Comparison of ENCODE assay signal across 17 cellular contexts in genomic region chr10:111579473-111579872, GRCh38.
DNase-seq lines count a peak whose midpoint lies in the region; ATAC-seq lines count a peak whose summit lies in the region.
"Had no signal": no experiment of that assay in that cellular context is flagged by ENCODE, and none has a peak within 500 bp of the region (broad histone marks: within the 10 kb centered on the region; RNA-seq: fewer than 3 reads in every experiment).

No MANE protein-coding gene starts in this region.

- DNase-seq in NCI-H748 (lab: John Stamatoyannopoulos, UW; ENCODE audit: unreplicated experiment) (peak; percentile 8), NCI-H748 treated with DMSO at 0.1 percent for 48 hours (lab: John Stamatoyannopoulos, UW) (no peak), DMS53 (lab: John Stamatoyannopoulos, UW) (peak; percentile 18), NCI-H82 treated with DMSO at 0.1 percent for 48 hours (lab: John Stamatoyannopoulos, UW; ENCODE audit: unreplicated experiment) (peak; percentile 55), mucosa of gallbladder (ENCODE audit: low spot score) (peak; percentile 35)
- no peak for DNase-seq in stimulated activated naive CD4-positive, alpha-beta T cell treated with Interleukin-2 at 50 U/mL for 16 hours (lab: John Stamatoyannopoulos, UW)
- no peak for DNase-seq in stimulated activated CD4-positive, alpha-beta T cell treated with anti-CD3 and anti-CD28 coated beads, Interleukin-12 subunit alpha, Interleukin-12 subunit beta, amount 100 ng/mL, for 4 hours
- DNase-seq: CD4-positive, alpha-beta memory T cell; DMS 273 treated with DMSO at 0.1 percent for 48 hours; DMS79; GDM1; GOT3; H7; HFFc6 had no signal

- ATAC-seq in GM18873 (IDR thresholded peaks at IDR 0.05; ENCODE audit: low FRiP score, unreplicated experiment), result no peak
- ATAC-seq: A549, HCT116 had no signal

Comparison
In these comparisons a context has a peak if more than half of its experiments do, and no peak if none do; other contexts are left out.
1. DNase-seq: peak in NCI-H748 (single experiment), DMS53 (single experiment), NCI-H82 treated with DMSO at 0.1 percent for 48 hours (single experiment) and mucosa of gallbladder (single experiment); none in NCI-H748 treated with DMSO at 0.1 percent for 48 hours (single experiment), stimulated activated naive CD4-positive, alpha-beta T cell treated with Interleukin-2 at 50 U/mL for 16 hours (single experiment) and stimulated activated CD4-positive, alpha-beta T cell treated with anti-CD3 and anti-CD28 coated beads, Interleukin-12 subunit alpha, Interleukin-12 subunit beta, amount 100 ng/mL, for 4 hours (single experiment).